ENCODE assay signal across 1 cellular context in the genomic region with DNA sequence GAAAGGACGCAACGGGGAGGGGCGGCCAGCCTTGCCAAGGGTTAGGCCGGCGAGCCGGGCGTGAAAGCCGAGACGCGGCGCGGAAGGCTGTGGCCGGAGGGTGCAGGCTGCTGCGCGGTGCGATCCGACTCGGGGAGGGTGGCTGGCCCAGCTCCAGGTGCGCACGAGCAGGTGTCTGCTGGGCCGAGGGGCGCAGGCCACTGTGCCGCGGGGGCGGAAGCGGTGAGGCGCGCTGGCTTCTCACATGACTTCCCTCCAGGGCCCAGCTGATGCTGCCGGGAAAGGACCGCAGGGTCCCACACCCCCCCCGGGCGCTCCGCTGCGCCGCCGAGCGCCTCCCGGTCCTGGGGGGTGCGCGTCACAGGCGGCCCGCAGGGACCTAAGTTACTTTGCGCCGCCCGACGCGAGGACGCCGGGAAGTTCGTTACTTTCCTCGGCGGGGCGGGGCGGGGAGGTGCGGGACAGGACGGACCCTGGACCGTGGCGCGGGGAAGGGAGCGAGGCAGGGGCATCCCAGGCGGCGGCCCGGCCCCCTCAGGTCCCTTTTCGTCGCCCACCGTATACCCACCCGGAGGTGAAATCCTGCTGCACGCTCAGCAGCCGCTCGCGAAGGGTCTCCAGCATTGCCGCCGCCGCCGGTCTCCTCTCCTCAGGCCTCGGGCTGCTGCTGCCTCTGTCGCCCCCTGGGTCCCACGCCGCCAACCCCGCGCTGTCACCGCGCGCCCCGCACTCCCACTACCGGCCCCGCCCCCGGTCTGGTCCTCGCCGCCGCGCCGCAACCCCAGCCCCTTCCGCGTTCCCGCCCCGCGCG.
TF ChIP-seq lines count a peak whose summit lies in the region.

A gene with protein sequence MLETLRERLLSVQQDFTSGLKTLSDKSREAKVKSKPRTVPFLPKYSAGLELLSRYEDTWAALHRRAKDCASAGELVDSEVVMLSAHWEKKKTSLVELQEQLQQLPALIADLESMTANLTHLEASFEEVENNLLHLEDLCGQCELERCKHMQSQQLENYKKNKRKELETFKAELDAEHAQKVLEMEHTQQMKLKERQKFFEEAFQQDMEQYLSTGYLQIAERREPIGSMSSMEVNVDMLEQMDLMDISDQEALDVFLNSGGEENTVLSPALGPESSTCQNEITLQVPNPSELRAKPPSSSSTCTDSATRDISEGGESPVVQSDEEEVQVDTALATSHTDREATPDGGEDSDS (minus strand): TSS at position 783 of the 811 bp plus-strand sequence. CDS start 159 bp downstream, at position 624.

TF ChIP-seq in GM12878, 131 proteins besides CTCF, POLR2A, EP300 and RAD21 (continued from another document and continues in another):
- TF ChIP-seq, protein P1, sequence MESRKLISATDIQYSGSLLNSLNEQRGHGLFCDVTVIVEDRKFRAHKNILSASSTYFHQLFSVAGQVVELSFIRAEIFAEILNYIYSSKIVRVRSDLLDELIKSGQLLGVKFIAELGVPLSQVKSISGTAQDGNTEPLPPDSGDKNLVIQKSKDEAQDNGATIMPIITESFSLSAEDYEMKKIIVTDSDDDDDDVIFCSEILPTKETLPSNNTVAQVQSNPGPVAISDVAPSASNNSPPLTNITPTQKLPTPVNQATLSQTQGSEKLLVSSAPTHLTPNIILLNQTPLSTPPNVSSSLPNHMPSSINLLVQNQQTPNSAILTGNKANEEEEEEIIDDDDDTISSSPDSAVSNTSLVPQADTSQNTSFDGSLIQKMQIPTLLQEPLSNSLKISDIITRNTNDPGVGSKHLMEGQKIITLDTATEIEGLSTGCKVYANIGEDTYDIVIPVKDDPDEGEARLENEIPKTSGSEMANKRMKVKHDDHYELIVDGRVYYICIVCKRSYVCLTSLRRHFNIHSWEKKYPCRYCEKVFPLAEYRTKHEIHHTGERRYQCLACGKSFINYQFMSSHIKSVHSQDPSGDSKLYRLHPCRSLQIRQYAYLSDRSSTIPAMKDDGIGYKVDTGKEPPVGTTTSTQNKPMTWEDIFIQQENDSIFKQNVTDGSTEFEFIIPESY (IDR thresholded peaks at IDR 0.05): no peak
- TF ChIP-seq RELA (IDR thresholded peaks at IDR 0.05; ENCODE audit: borderline replicate concordance, partially characterized antibody) (peak; percentile 48), SUPT20H (IDR thresholded peaks at IDR 0.05; ENCODE audit: borderline replicate concordance, control insufficient read depth, low read depth, low read length) (no peak), JUND (IDR thresholded peaks at IDR 0.05; ENCODE audit: low read depth, low read length) (no peak), SRF (IDR thresholded peaks at IDR 0.05; ENCODE audit: low read depth in 2 of 2, low read length in 2 of 2) (no peak), MXI1 (IDR thresholded peaks at IDR 0.05; ENCODE audit: low read depth, low read length) (no peak), HDAC2 (IDR thresholded peaks at IDR 0.05) (no peak), FOXM1 (IDR thresholded peaks at IDR 0.05; ENCODE audit: low read depth, low read length) (no peak), PML (IDR thresholded peaks at IDR 0.05; ENCODE audit: low read length) (no peak), PAX8 (IDR thresholded peaks at IDR 0.05) (no peak), DPF2 (IDR thresholded peaks at IDR 0.05) (peak; percentile 90; the same call in 1 of the 2 replicates), NRF1 (conservative IDR thresholded peaks at IDR 0.05; ENCODE audit: low read depth, low read length) (peak; percentile 36), SP1 (IDR thresholded peaks at IDR 0.05; ENCODE audit: low read depth, low read length) (peak; percentile 12), BHLHE40 (IDR thresholded peaks at IDR 0.05; ENCODE audit: borderline replicate concordance in 1 of 2, low read depth in 2 of 2, low read length in 1 of 2) (peak; percentile 96 to 99), STAT3 (IDR thresholded peaks at IDR 0.05; ENCODE audit: low read depth, low read length) (no peak), IKZF2 (IDR thresholded peaks at IDR 0.05) (peak; percentile 54 to 61; a peak in 3 of 4 replicates), CHD1 (IDR thresholded peaks at IDR 0.05; ENCODE audit: low read depth, low read length) (no peak), LARP7 (IDR thresholded peaks at IDR 0.05) (peak; percentile 45), CHD4 (IDR thresholded peaks at IDR 0.05) (no peak), BRCA1 (IDR thresholded peaks at IDR 0.05; ENCODE audit: low read depth, low read length) (no peak), TAF1 (IDR thresholded peaks at IDR 0.05; ENCODE audit: borderline replicate concordance, low read depth, low read length) (peak; percentile 21; the same call in 1 of the 2 replicates)
- TF ChIP-seq, protein P2, sequence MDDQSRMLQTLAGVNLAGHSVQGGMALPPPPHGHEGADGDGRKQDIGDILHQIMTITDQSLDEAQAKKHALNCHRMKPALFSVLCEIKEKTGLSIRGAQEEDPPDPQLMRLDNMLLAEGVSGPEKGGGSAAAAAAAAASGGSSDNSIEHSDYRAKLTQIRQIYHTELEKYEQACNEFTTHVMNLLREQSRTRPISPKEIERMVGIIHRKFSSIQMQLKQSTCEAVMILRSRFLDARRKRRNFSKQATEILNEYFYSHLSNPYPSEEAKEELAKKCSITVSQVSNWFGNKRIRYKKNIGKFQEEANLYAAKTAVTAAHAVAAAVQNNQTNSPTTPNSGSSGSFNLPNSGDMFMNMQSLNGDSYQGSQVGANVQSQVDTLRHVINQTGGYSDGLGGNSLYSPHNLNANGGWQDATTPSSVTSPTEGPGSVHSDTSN (IDR thresholded peaks at IDR 0.05; ENCODE audit: insufficient replicate concordance, low read depth, low read length): no peak
- TF ChIP-seq, protein P3, sequence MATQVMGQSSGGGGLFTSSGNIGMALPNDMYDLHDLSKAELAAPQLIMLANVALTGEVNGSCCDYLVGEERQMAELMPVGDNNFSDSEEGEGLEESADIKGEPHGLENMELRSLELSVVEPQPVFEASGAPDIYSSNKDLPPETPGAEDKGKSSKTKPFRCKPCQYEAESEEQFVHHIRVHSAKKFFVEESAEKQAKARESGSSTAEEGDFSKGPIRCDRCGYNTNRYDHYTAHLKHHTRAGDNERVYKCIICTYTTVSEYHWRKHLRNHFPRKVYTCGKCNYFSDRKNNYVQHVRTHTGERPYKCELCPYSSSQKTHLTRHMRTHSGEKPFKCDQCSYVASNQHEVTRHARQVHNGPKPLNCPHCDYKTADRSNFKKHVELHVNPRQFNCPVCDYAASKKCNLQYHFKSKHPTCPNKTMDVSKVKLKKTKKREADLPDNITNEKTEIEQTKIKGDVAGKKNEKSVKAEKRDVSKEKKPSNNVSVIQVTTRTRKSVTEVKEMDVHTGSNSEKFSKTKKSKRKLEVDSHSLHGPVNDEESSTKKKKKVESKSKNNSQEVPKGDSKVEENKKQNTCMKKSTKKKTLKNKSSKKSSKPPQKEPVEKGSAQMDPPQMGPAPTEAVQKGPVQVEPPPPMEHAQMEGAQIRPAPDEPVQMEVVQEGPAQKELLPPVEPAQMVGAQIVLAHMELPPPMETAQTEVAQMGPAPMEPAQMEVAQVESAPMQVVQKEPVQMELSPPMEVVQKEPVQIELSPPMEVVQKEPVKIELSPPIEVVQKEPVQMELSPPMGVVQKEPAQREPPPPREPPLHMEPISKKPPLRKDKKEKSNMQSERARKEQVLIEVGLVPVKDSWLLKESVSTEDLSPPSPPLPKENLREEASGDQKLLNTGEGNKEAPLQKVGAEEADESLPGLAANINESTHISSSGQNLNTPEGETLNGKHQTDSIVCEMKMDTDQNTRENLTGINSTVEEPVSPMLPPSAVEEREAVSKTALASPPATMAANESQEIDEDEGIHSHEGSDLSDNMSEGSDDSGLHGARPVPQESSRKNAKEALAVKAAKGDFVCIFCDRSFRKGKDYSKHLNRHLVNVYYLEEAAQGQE (IDR thresholded peaks at IDR 0.05; ENCODE audit: low read depth, low read length): no peak
- TF ChIP-seq, protein P4, sequence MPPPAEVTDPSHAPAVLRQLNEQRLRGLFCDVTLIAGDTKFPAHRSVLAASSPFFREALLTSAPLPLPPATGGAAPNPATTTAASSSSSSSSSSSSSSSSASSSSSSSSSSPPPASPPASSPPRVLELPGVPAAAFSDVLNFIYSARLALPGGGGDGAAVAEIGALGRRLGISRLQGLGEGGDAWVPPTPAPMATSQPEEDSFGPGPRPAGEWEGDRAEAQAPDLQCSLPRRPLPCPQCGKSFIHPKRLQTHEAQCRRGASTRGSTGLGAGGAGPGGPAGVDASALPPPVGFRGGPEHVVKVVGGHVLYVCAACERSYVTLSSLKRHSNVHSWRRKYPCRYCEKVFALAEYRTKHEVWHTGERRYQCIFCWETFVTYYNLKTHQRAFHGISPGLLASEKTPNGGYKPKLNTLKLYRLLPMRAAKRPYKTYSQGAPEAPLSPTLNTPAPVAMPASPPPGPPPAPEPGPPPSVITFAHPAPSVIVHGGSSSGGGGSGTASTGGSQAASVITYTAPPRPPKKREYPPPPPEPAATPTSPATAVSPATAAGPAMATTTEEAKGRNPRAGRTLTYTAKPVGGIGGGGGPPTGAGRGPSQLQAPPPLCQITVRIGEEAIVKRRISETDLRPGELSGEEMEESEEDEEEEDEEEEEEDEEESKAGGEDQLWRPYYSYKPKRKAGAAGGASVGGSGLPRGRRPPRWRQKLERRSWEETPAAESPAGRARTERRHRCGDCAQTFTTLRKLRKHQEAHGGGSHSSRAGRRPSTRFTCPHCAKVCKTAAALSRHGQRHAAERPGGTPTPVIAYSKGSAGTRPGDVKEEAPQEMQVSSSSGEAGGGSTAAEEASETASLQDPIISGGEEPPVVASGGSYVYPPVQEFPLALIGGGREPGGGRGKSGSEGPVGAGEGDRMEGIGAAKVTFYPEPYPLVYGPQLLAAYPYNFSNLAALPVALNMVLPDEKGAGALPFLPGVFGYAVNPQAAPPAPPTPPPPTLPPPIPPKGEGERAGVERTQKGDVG (CRISPR knock-in tag; IDR thresholded peaks at IDR 0.05): no peak
- TF ChIP-seq, protein P5, sequence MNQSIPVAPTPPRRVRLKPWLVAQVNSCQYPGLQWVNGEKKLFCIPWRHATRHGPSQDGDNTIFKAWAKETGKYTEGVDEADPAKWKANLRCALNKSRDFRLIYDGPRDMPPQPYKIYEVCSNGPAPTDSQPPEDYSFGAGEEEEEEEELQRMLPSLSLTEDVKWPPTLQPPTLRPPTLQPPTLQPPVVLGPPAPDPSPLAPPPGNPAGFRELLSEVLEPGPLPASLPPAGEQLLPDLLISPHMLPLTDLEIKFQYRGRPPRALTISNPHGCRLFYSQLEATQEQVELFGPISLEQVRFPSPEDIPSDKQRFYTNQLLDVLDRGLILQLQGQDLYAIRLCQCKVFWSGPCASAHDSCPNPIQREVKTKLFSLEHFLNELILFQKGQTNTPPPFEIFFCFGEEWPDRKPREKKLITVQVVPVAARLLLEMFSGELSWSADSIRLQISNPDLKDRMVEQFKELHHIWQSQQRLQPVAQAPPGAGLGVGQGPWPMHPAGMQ (IDR thresholded peaks at IDR 0.05; ENCODE audit: borderline replicate concordance): no peak
- TF ChIP-seq, protein P6, sequence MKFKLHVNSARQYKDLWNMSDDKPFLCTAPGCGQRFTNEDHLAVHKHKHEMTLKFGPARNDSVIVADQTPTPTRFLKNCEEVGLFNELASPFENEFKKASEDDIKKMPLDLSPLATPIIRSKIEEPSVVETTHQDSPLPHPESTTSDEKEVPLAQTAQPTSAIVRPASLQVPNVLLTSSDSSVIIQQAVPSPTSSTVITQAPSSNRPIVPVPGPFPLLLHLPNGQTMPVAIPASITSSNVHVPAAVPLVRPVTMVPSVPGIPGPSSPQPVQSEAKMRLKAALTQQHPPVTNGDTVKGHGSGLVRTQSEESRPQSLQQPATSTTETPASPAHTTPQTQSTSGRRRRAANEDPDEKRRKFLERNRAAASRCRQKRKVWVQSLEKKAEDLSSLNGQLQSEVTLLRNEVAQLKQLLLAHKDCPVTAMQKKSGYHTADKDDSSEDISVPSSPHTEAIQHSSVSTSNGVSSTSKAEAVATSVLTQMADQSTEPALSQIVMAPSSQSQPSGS (IDR thresholded peaks at IDR 0.05; ENCODE audit: low read length): no peak
- TF ChIP-seq, protein P7, sequence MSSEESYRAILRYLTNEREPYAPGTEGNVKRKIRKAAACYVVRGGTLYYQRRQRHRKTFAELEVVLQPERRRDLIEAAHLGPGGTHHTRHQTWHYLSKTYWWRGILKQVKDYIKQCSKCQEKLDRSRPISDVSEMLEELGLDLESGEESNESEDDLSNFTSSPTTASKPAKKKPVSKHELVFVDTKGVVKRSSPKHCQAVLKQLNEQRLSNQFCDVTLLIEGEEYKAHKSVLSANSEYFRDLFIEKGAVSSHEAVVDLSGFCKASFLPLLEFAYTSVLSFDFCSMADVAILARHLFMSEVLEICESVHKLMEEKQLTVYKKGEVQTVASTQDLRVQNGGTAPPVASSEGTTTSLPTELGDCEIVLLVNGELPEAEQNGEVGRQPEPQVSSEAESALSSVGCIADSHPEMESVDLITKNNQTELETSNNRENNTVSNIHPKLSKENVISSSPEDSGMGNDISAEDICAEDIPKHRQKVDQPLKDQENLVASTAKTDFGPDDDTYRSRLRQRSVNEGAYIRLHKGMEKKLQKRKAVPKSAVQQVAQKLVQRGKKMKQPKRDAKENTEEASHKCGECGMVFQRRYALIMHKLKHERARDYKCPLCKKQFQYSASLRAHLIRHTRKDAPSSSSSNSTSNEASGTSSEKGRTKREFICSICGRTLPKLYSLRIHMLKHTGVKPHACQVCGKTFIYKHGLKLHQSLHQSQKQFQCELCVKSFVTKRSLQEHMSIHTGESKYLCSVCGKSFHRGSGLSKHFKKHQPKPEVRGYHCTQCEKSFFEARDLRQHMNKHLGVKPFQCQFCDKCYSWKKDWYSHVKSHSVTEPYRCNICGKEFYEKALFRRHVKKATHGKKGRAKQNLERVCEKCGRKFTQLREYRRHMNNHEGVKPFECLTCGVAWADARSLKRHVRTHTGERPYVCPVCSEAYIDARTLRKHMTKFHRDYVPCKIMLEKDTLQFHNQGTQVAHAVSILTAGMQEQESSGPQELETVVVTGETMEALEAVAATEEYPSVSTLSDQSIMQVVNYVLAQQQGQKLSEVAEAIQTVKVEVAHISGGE (CRISPR knock-in tag; IDR thresholded peaks at IDR 0.05): peak; percentile 80
- TF ChIP-seq, protein P8, sequence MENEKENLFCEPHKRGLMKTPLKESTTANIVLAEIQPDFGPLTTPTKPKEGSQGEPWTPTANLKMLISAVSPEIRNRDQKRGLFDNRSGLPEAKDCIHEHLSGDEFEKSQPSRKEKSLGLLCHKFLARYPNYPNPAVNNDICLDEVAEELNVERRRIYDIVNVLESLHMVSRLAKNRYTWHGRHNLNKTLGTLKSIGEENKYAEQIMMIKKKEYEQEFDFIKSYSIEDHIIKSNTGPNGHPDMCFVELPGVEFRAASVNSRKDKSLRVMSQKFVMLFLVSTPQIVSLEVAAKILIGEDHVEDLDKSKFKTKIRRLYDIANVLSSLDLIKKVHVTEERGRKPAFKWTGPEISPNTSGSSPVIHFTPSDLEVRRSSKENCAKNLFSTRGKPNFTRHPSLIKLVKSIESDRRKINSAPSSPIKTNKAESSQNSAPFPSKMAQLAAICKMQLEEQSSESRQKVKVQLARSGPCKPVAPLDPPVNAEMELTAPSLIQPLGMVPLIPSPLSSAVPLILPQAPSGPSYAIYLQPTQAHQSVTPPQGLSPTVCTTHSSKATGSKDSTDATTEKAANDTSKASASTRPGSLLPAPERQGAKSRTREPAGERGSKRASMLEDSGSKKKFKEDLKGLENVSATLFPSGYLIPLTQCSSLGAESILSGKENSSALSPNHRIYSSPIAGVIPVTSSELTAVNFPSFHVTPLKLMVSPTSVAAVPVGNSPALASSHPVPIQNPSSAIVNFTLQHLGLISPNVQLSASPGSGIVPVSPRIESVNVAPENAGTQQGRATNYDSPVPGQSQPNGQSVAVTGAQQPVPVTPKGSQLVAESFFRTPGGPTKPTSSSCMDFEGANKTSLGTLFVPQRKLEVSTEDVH (IDR thresholded peaks at IDR 0.05; ENCODE audit: low read depth, partially characterized antibody): no peak
